ENCODE assay signal across 14 cellular contexts in genomic region chr7:76349313-76349885, GRCh38.
"Had no signal": no experiment of that assay in that cellular context is flagged by ENCODE, and none has a peak within 500 bp of the region (broad histone marks: within the 10 kb centered on the region; RNA-seq: fewer than 3 reads in every experiment).

No MANE protein-coding gene starts in this region.

- H3K4me3 Mint-ChIP-seq: neural progenitor cell had no signal

- H3K4me1 ChIP-seq: neural progenitor cell had no signal

- H3K27ac Mint-ChIP-seq: neural progenitor cell had no signal

- ATAC-seq: left lobe of liver had no signal

- DNase-seq: activated effector memory CD4-positive, alpha-beta T cell treated with anti-CD3 and anti-CD28 coated beads, Interleukin-2, amount 50 U/mL, for 16 hours; islet precursor cell; midbrain; stimulated activated CD4-positive, alpha-beta T cell treated with anti-CD3 and anti-CD28 coated beads, Interleukin-1b, Interleukin-23, amount 100 ng/mL, for 48 hours; T1000; thyroid gland had no signal

- H3K27ac ChIP-seq: cardiac muscle cell, hepatocyte, neural progenitor cell, sigmoid colon, thyroid gland, vagina had no signal

- H3K27me3 ChIP-seq: adrenal gland, cardiac muscle cell, dorsolateral prefrontal cortex, hepatocyte, neural progenitor cell, sigmoid colon, thyroid gland, vagina had no signal

- H3K4me3 ChIP-seq: adrenal gland, cardiac muscle cell, dorsolateral prefrontal cortex, hepatocyte, neural progenitor cell, sigmoid colon, thyroid gland, vagina had no signal

- H3K9me3 ChIP-seq: adrenal gland, sigmoid colon, thyroid gland, vagina had no signal
